Comparison of ENCODE assay signal across 7 cellular contexts in genomic region chr11:65503923-65504670, GRCh38. TPM values are rescaled to one million over a fixed set of nuclear protein-coding genes. Genes with fewer than 3 reads are reported as not detected.
DNase-seq lines count a peak whose midpoint lies in the region; ATAC-seq and TF ChIP-seq lines count a peak whose summit lies in the region.

No MANE protein-coding gene starts in this region.

- no peak overlapping the region for H3K23ac ChIP-seq in H9 (ENCODE audit: insufficient read length, low read depth, low read length)

- no peaks in the 10 kb centered on the region for H3K27me3 Mint-ChIP-seq in H9 (ENCODE audit: low read depth)

- DNase-seq in H9 (no peak), RKO (ENCODE audit: low spot score) (peak; percentile 54), fibroblast of mammary gland (ENCODE audit: low read depth) (peak; percentile 55), retinal pigment epithelial cell (ENCODE audit: low read depth) (no peak)

- H3K9me3 Mint-ChIP-seq in H9, result peaks cover 2 to 3% of the 10 kb centered on the region in 2 experiments; a peak in 3 of 5 replicates

- TF ChIP-seq CTCF in H9 (conservative IDR thresholded peaks at IDR 0.05), result no peak
- TF ChIP-seq CTCF in fibroblast of mammary gland (conservative IDR thresholded peaks at IDR 0.05; ENCODE audit: control insufficient read depth, insufficient read depth, low read depth, low read length), result no peak
- TF ChIP-seq CTCF in retinal pigment epithelial cell (conservative IDR thresholded peaks at IDR 0.05; ENCODE audit: low read depth, low read length), result no peak

- no peak overlapping the region for H2BK120ac ChIP-seq in H9 (ENCODE audit: low read depth, low read length, poor library complexity, severe bottlenecking)

- no peaks in the 10 kb centered on the region for H3K4me1 ChIP-seq in H9 (ENCODE audit: insufficient read depth, low read length)

- H3K4ac ChIP-seq in H9 (ENCODE audit: low read depth, low read length), result no peak overlapping the region

- H3K56ac ChIP-seq in H9 (ENCODE audit: insufficient read length, low read depth, low read length), result no peak overlapping the region

- H2AFZ ChIP-seq in H9 (ENCODE audit: low read length), result no peak overlapping the region

- H2BK12ac ChIP-seq in H9 (ENCODE audit: insufficient read length, low read depth, low read length), result no peak overlapping the region

- H3K4me3 Mint-ChIP-seq in H9, result no peak overlapping the region

- peak overlapping the region; percentile 18 for H3K9ac ChIP-seq in H9 (ENCODE audit: extremely low read depth, insufficient read length, low read length)

- H3T11ph ChIP-seq in H9 (ENCODE audit: low read length), result no peak overlapping the region

- H3K9me3 ChIP-seq in H9 (ENCODE audit: control insufficient read depth, low read depth, low read length), result no peaks in the 10 kb centered on the region

- H2BK5ac ChIP-seq in H9 (ENCODE audit: insufficient read length, low read length), result no peak overlapping the region

- ATAC-seq in GM21381 (IDR thresholded peaks at IDR 0.05; ENCODE audit: unreplicated experiment), result no peak
- no peak for ATAC-seq in GM18502 (IDR thresholded peaks at IDR 0.05; ENCODE audit: poor library complexity, unreplicated experiment)
- ATAC-seq in activated CD4-positive, CD25-positive, alpha-beta regulatory T cell treated with anti-CD3 and anti-CD28 coated beads, Interleukin-2, amount 50 U/mL, for 24 hours, result no peak

- H3K4me3 ChIP-seq in fibroblast of mammary gland (ENCODE audit: control insufficient read depth, low read depth, low read length) (peak overlapping the region; percentile 91), retinal pigment epithelial cell (ENCODE audit: low read length) (peak overlapping the region; percentile 99)

- H3K79me2 ChIP-seq in H9 (ENCODE audit: insufficient read depth, low read length), result peaks cover 42% of the 10 kb centered on the region

- H3K4me1 Mint-ChIP-seq in H9, result peaks cover 36 to 38% of the 10 kb centered on the region in 2 experiments

- H4K5ac ChIP-seq in H9 (ENCODE audit: insufficient read length, low read depth, low read length), result no peak overlapping the region

- WGBS in H9 (ENCODE audit: extremely low coverage, insufficient read length, low lambda C conversion rate), result no CpG with 5 or more reads among the region's 3 CpGs

- H4K91ac ChIP-seq in H9 (ENCODE audit: insufficient read length, low read depth, low read length), result no peak overlapping the region

- no peaks in the 10 kb centered on the region for H3K27me3 ChIP-seq in H9 (ENCODE audit: insufficient read depth, low read length)

- no peak overlapping the region for H2AK5ac ChIP-seq in H9 (ENCODE audit: insufficient read length, low read length)

- peak overlapping the region; percentile 89 for H3K4me2 ChIP-seq in H9 (ENCODE audit: insufficient read depth, insufficient read length, low read length)

- H3K18ac ChIP-seq in H9 (ENCODE audit: insufficient read length, low read depth, low read length), result no peak overlapping the region

- H4K20me1 ChIP-seq in H9 (ENCODE audit: control insufficient read depth, insufficient read depth, insufficient read length), result no peaks in the 10 kb centered on the region

- peak overlapping the region in 2 of 3 experiments; percentile 87 to 97; a peak in 4 of 7 replicates for H3K27ac Mint-ChIP-seq in H9

- H3K27ac ChIP-seq in H9 (ENCODE audit: insufficient read length, low read depth, low read length), result no peak overlapping the region

- H2BK20ac ChIP-seq in H9 (ENCODE audit: low read depth, low read length, poor library complexity, severe bottlenecking), result no peak overlapping the region

- peaks cover 9% of the 10 kb centered on the region for H3K23me2 ChIP-seq in H9 (ENCODE audit: insufficient read length, low read depth, low read length, poor library complexity, severe bottlenecking)

- peaks cover 0 to 33% (median 31%) of the 10 kb centered on the region in 3 experiments; a peak in 5 of 7 replicates for H3K36me3 Mint-ChIP-seq in H9 (ENCODE audit: insufficient read depth in 1 of 3, low read depth in 3 of 3)

- no peaks in the 10 kb centered on the region for H3K79me1 ChIP-seq in H9 (ENCODE audit: insufficient read depth, low read depth, low read length, poor library complexity, severe bottlenecking)

- no peak overlapping the region for H4K8ac ChIP-seq in H9 (replicated peaks; ENCODE audit: insufficient read length, low read depth, low read length)

- H2BK15ac ChIP-seq in H9 (ENCODE audit: low read depth, low read length), result no peak overlapping the region

- H3K14ac ChIP-seq in H9 (ENCODE audit: insufficient read depth, low read length), result no peak overlapping the region

RNA-seq across cellular contexts. Expression of gene MALAT1, which starts 5.3 kb away (rescaled TPM):
- total RNA-seq in H9 (2021), result 1,700 and 1,934 TPM in 2 replicates

RNA-seq across cellular contexts. Expression of gene SCYL1, which starts 20.8 kb away (rescaled TPM):
- 54.7 and 56.0 TPM in 2 replicates for total RNA-seq in H9 (2021)

RNA-seq across cellular contexts. Expression of gene LTBP3, which starts 54.1 kb away (rescaled TPM):
- total RNA-seq in H9 (2021), result 10.6 and 12.1 TPM in 2 replicates

Comparison
In these comparisons a context has a peak if more than half of its experiments do, and no peak if none do; other contexts are left out.
1. DNase-seq: peak in RKO (single experiment) and fibroblast of mammary gland (single experiment); none in H9 (single experiment) and retinal pigment epithelial cell (single experiment).